ENCODE assay signal across 8 cellular contexts in genomic region chr10:47311193-47311899, GRCh38. TPM values are rescaled to one million over a fixed set of nuclear protein-coding genes. Genes with fewer than 3 reads are reported as not detected.
DNase-seq lines count a peak whose midpoint lies in the region; ATAC-seq and TF ChIP-seq lines count a peak whose summit lies in the region.

No MANE protein-coding gene starts in this region.

- peak overlapping the region; percentile 41 for H3K4me3 ChIP-seq in CD4-positive, CD25-positive, alpha-beta regulatory T cell (ENCODE audit: low read depth, low read length)
- no peak overlapping the region for H3K4me3 ChIP-seq in KMS-11 (IDR thresholded peaks at IDR 0.05; ENCODE audit: insufficient read depth, low read depth, low read length)
- no peak overlapping the region for H3K4me3 ChIP-seq in fibroblast of pulmonary artery (replicated peaks; ENCODE audit: low read depth, low read length)

- TF ChIP-seq CTCF in KMS-11 (conservative IDR thresholded peaks at IDR 0.05; ENCODE audit: low read depth, low read length) (no peak), fibroblast of pulmonary artery (IDR thresholded peaks at IDR 0.05; ENCODE audit: low read length, missing control alignments) (no peak), glutamatergic neuron (IDR thresholded peaks at IDR 0.05; ENCODE audit: partially characterized antibody, unreplicated experiment) (no peak)

- H2AFZ ChIP-seq in KMS-11 (ENCODE audit: low read depth), result peak overlapping the region; percentile 54; the same call in 1 of the 2 replicates

- H3K27ac ChIP-seq in CD4-positive, CD25-positive, alpha-beta regulatory T cell (ENCODE audit: insufficient read depth, low read length, poor library complexity, severe bottlenecking), result peak overlapping the region; percentile 42
- no peak overlapping the region for H3K27ac ChIP-seq in KMS-11

- no peaks in the 10 kb centered on the region for H4K20me1 ChIP-seq in KMS-11 (ENCODE audit: insufficient read depth)

- H3K36me3 Mint-ChIP-seq in CD4-positive, CD25-positive, alpha-beta regulatory T cell, result no peaks in the 10 kb centered on the region
- no peaks in the 10 kb centered on the region for H3K36me3 Mint-ChIP-seq in glutamatergic neuron (ENCODE audit: unreplicated experiment)

- H3K4me2 ChIP-seq in KMS-11, result peak overlapping the region; percentile 10; the same call in 1 of the 2 replicates

- DNase-seq in CD4-positive, CD25-positive, alpha-beta regulatory T cell, result peak in 2 of 3 donors; percentile 47 to 64
- DNase-seq in activated CD4-positive, alpha-beta T cell treated with anti-CD3 and anti-CD28 coated beads for 4 hours, result peak; percentile 16 to 26
- peak; percentile 10 for DNase-seq in fibroblast of pulmonary artery (ENCODE audit: low read depth)
- no peak for DNase-seq in glutamatergic neuron
- no peak for DNase-seq in HuH-7.5 (ENCODE audit: low spot score)
- DNase-seq in DMS114 treated with DMSO at 0.1 percent for 48 hours (lab: John Stamatoyannopoulos, UW; ENCODE audit: unreplicated experiment), result no peak

- H3K9ac ChIP-seq in KMS-11, result no peak overlapping the region

- H3K4me3 Mint-ChIP-seq in CD4-positive, CD25-positive, alpha-beta regulatory T cell, result peak overlapping the region; percentile 30 to 76 (median 44)
- no peak overlapping the region for H3K4me3 Mint-ChIP-seq in glutamatergic neuron (ENCODE audit: unreplicated experiment)

- H3K79me2 ChIP-seq in KMS-11 (ENCODE audit: insufficient read depth, low read depth), result no peaks in the 10 kb centered on the region

- H3K27me3 ChIP-seq in CD4-positive, CD25-positive, alpha-beta regulatory T cell (ENCODE audit: control insufficient read depth, insufficient read depth, low read length), result no peaks in the 10 kb centered on the region
- H3K27me3 ChIP-seq in KMS-11 (ENCODE audit: insufficient read depth, low read depth), result no peaks in the 10 kb centered on the region

- H3K36me3 ChIP-seq in CD4-positive, CD25-positive, alpha-beta regulatory T cell (ENCODE audit: control insufficient read depth, insufficient read depth, low read length), result no peaks in the 10 kb centered on the region
- H3K36me3 ChIP-seq in KMS-11 (ENCODE audit: insufficient read depth), result no peaks in the 10 kb centered on the region

- ATAC-seq in CD4-positive, CD25-positive, alpha-beta regulatory T cell (ENCODE audit: low read depth in 2 of 2), result peak; percentile 59 to 61
- no peak for ATAC-seq in HG03571 (IDR thresholded peaks at IDR 0.05; ENCODE audit: unreplicated experiment)

- H3K4me1 Mint-ChIP-seq in CD4-positive, CD25-positive, alpha-beta regulatory T cell, result peaks cover 0 to 27% (median 9%) of the 10 kb centered on the region in 4 donors
- H3K4me1 Mint-ChIP-seq in glutamatergic neuron (ENCODE audit: low read depth, unreplicated experiment), result no peaks in the 10 kb centered on the region

- peaks cover 14% of the 10 kb centered on the region for H3K4me1 ChIP-seq in CD4-positive, CD25-positive, alpha-beta regulatory T cell (ENCODE audit: control insufficient read depth, insufficient read depth, low read length, poor library complexity, severe bottlenecking)
- no peaks in the 10 kb centered on the region for H3K4me1 ChIP-seq in KMS-11 (ENCODE audit: low read depth, poor library complexity, severe bottlenecking)

- H3K27me3 Mint-ChIP-seq in CD4-positive, CD25-positive, alpha-beta regulatory T cell, result peaks cover 5% of the 10 kb centered on the region
- peaks cover 2% of the 10 kb centered on the region for H3K27me3 Mint-ChIP-seq in glutamatergic neuron (ENCODE audit: unreplicated experiment)

- peak overlapping the region in 2 of 3 donors; percentile 32 to 59 for H3K27ac Mint-ChIP-seq in CD4-positive, CD25-positive, alpha-beta regulatory T cell
- no peak overlapping the region for H3K27ac Mint-ChIP-seq in glutamatergic neuron (ENCODE audit: unreplicated experiment)

- peaks cover 0 to 2% (median 0%) of the 10 kb centered on the region in 7 donors for H3K9me3 Mint-ChIP-seq in CD4-positive, CD25-positive, alpha-beta regulatory T cell
- H3K9me3 Mint-ChIP-seq in glutamatergic neuron (ENCODE audit: unreplicated experiment), result no peaks in the 10 kb centered on the region

- no peaks in the 10 kb centered on the region for H3K9me3 ChIP-seq in CD4-positive, CD25-positive, alpha-beta regulatory T cell (ENCODE audit: control insufficient read depth in 2 of 2, low read length in 2 of 2)

RNA-seq across cellular contexts. Expression of gene GDF2, which starts 10.9 kb away (rescaled TPM):
- not detected for total RNA-seq in CD4-positive, CD25-positive, alpha-beta regulatory T cell
- not detected for polyA plus RNA-seq in CD4-positive, CD25-positive, alpha-beta regulatory T cell
- not detected for total RNA-seq in glutamatergic neuron (ENCODE audit: unreplicated experiment)

RNA-seq across cellular contexts. Expression of gene GDF10, which starts 11.3 kb away (rescaled TPM):
- total RNA-seq in CD4-positive, CD25-positive, alpha-beta regulatory T cell, result not detected
- not detected for polyA plus RNA-seq in CD4-positive, CD25-positive, alpha-beta regulatory T cell
- not detected for total RNA-seq in glutamatergic neuron (ENCODE audit: unreplicated experiment)

RNA-seq across cellular contexts. Expression of gene RBP3, which starts 36.8 kb away (rescaled TPM):
- total RNA-seq in CD4-positive, CD25-positive, alpha-beta regulatory T cell, result not detected
- not detected for polyA plus RNA-seq in CD4-positive, CD25-positive, alpha-beta regulatory T cell
- not detected for total RNA-seq in glutamatergic neuron (ENCODE audit: unreplicated experiment)

Comparison
In these comparisons a context has a peak if more than half of its experiments do, and no peak if none do; other contexts are left out.
1. DNase-seq: peak in CD4-positive, CD25-positive, alpha-beta regulatory T cell (2 of 3), activated CD4-positive, alpha-beta T cell treated with anti-CD3 and anti-CD28 coated beads for 4 hours (2 of 2) and fibroblast of pulmonary artery (single experiment); none in glutamatergic neuron (single experiment), HuH-7.5 (single experiment) and DMS114 treated with DMSO at 0.1 percent for 48 hours (single experiment).